Comparison of ENCODE assay signal across 10 cellular contexts in the genomic region with DNA sequence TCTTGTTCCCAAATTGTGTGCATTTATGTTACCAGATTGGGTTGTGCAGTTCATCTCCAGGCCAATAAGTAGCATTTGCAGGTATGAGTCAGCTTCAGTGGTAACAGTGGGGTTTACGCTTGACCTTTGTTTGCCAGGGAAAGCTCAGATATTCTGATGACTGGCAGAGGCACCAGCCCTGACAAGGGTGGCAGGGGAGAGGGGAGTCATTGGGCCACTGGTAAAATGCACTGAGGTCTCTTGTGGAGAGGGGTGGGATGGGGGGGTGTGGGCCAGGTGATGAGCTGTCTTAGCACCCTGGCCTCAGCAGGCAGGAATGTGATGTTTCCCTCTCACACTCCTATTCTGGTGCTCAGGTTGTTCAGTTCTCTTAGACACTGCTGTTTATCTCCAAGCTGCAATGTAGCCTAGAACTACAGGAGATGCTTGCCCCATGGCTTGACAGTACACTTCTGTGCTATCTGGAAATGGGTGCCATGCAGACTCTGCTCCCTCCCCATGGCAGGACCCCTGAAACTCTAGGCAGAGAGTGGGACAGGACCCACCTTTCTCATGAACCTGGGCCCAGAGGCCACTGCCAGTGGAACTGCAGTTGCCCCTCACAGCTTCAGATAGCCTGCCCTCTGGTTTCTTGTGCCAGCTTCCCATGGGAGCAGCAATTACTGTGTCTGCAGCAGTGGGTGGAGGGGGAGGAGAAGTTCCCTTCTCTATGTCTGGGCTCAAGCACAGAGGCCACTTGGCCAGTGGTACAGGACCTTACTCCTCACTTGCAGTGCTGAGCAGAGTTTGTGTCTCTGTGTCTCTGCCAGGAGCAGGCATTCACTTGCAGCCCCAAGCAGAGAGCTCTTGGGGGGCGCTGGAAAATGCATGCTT. TPM values are rescaled to one million over a fixed set of nuclear protein-coding genes. Genes with fewer than 3 reads are reported as not detected.
A peak's percentile ranks its signal among the peaks of the same experiment; 100 is the strongest.
DNase-seq lines count a peak whose midpoint lies in the region; ATAC-seq and TF ChIP-seq lines count a peak whose summit lies in the region.
"Had no signal": no experiment of that assay in that cellular context is flagged by ENCODE, and none has a peak within 500 bp of the region (broad histone marks: within the 10 kb centered on the region; RNA-seq: fewer than 3 reads in every experiment).

No MANE protein-coding gene starts in this region.

- TF ChIP-seq CTCF in psoas muscle (IDR thresholded peaks at IDR 0.05) = no peak
- no peak for TF ChIP-seq CTCF in neural progenitor cell (IDR thresholded peaks at IDR 0.05)

- H3F3A ChIP-seq in neural progenitor cell (ENCODE audit: low read depth) = no peaks in the 10 kb centered on the region

- H3K9me3 ChIP-seq in psoas muscle = peaks cover 10% of the 10 kb centered on the region
- no peaks in the 10 kb centered on the region for H3K9me3 ChIP-seq in neural progenitor cell (ENCODE audit: low read depth)
- H3K9me3 ChIP-seq: body of pancreas had no signal

- no peak overlapping the region for H2AFZ ChIP-seq in neural progenitor cell (replicated peaks)

- H3K4me3 Mint-ChIP-seq in activated naive CD8-positive, alpha-beta T cell treated with anti-CD3 and anti-CD28 coated beads for 36 hours = no peak overlapping the region
- no peak overlapping the region for H3K4me3 Mint-ChIP-seq in neural progenitor cell

- no peak overlapping the region for H3K4me2 ChIP-seq in neural progenitor cell

- H3K9ac ChIP-seq in neural progenitor cell = no peak overlapping the region

- no peak for DNase-seq in activated CD4-positive, CD25-positive, alpha-beta regulatory T cell (lab: John Stamatoyannopoulos, UW)
- peak; percentile 31 for DNase-seq in HPDE6-E6E7 (ENCODE audit: extremely low spot score)
- peak; percentile 38 for DNase-seq in activated naive CD8-positive, alpha-beta T cell treated with anti-CD3 and anti-CD28 coated beads for 36 hours
- DNase-seq in psoas muscle = peak in 1 of 2 donors; percentile 34
- no peak for DNase-seq in neural progenitor cell (ENCODE audit: low spot score)
- no peak for DNase-seq in NCI-H1436 treated with DMSO at 0.1 percent for 48 hours (lab: John Stamatoyannopoulos, UW)
- DNase-seq: body of pancreas, SHP77 treated with DMSO at 0.1 percent for 48 hours had no signal

- peaks cover 66% of the 10 kb centered on the region for H3K4me1 Mint-ChIP-seq in activated naive CD8-positive, alpha-beta T cell treated with anti-CD3 and anti-CD28 coated beads for 36 hours
- no peaks in the 10 kb centered on the region for H3K4me1 Mint-ChIP-seq in neural progenitor cell

- H4K20me1 ChIP-seq in neural progenitor cell (ENCODE audit: low read depth) = no peaks in the 10 kb centered on the region

- H3K4me1 ChIP-seq in psoas muscle (peaks cover 9% of the 10 kb centered on the region), neural progenitor cell (no peaks in the 10 kb centered on the region)
- H3K4me1 ChIP-seq: body of pancreas had no signal

- no peaks in the 10 kb centered on the region for H3K27me3 Mint-ChIP-seq in activated naive CD8-positive, alpha-beta T cell treated with anti-CD3 and anti-CD28 coated beads for 36 hours
- peaks cover 2% of the 10 kb centered on the region for H3K27me3 Mint-ChIP-seq in neural progenitor cell (ENCODE audit: insufficient read depth, low read depth)

- intact Hi-C loops in psoas muscle (cut with DNase I) = no loop called here

- H3K27ac ChIP-seq in psoas muscle (no peak overlapping the region), neural progenitor cell (no peak overlapping the region)
- H3K27ac ChIP-seq: body of pancreas had no signal

- H3K27ac Mint-ChIP-seq in activated naive CD8-positive, alpha-beta T cell treated with anti-CD3 and anti-CD28 coated beads for 36 hours = peak overlapping the region; percentile 58
- H3K27ac Mint-ChIP-seq in neural progenitor cell = no peak overlapping the region

- ATAC-seq in activated CD4-positive, CD25-positive, alpha-beta regulatory T cell treated with anti-CD3 and anti-CD28 coated beads, Interleukin-2, amount 50 U/mL, for 24 hours = peak; percentile 65 to 73
- ATAC-seq in psoas muscle (peak in 3 of 4 donors; percentile 15 to 49 (median 38)), HG02642 (IDR thresholded peaks at IDR 0.05; ENCODE audit: poor library complexity, unreplicated experiment) (no peak)
- ATAC-seq: body of pancreas had no signal

- peaks cover 64% of the 10 kb centered on the region for H3K79me2 ChIP-seq in neural progenitor cell (ENCODE audit: low read depth)

- H3K9me3 Mint-ChIP-seq in activated naive CD8-positive, alpha-beta T cell treated with anti-CD3 and anti-CD28 coated beads for 36 hours = peaks cover 33% of the 10 kb centered on the region
- H3K9me3 Mint-ChIP-seq in neural progenitor cell = peaks cover 35% of the 10 kb centered on the region

- peaks cover 74% of the 10 kb centered on the region for H3K36me3 Mint-ChIP-seq in activated naive CD8-positive, alpha-beta T cell treated with anti-CD3 and anti-CD28 coated beads for 36 hours
- peaks cover 59% of the 10 kb centered on the region for H3K36me3 Mint-ChIP-seq in neural progenitor cell

- 73 to 94% (median 94%) methylated on average over 2 of the region's 2 CpGs for WGBS in psoas muscle, 3 donors

- no peak overlapping the region for H3K4me3 ChIP-seq in psoas muscle
- H3K4me3 ChIP-seq in neural progenitor cell = no peak overlapping the region
- H3K4me3 ChIP-seq: body of pancreas had no signal

- H3K36me3 ChIP-seq in psoas muscle (ENCODE audit: insufficient read depth in 1 of 2, low read depth in 1 of 2) (peaks cover 2 to 18% of the 10 kb centered on the region in 2 donors), neural progenitor cell (peaks cover 4% of the 10 kb centered on the region)

- H3K27me3 ChIP-seq in psoas muscle (ENCODE audit: insufficient read depth in 3 of 3, low read length in 2 of 3) (no peaks in the 10 kb centered on the region), neural progenitor cell (no peaks in the 10 kb centered on the region)
- H3K27me3 ChIP-seq: body of pancreas had no signal

RNA-seq across cellular contexts. Expression of a gene that starts 31.9 kb away (rescaled TPM):
- 100 to 1,000 TPM; 118 to 137 TPM for total RNA-seq in activated naive CD8-positive, alpha-beta T cell treated with anti-CD3 and anti-CD28 coated beads for 36 hours
- total RNA-seq in psoas muscle (10 to 100 TPM; 41.4 to 65.6 (median 50.9) TPM), neural progenitor cell (ENCODE audit: low replicate concordance) (29.6 and 36.0 TPM in 2 replicates)
- 10 to 100 TPM; 27.6 to 49.2 (median 28.9) TPM for polyA plus RNA-seq in psoas muscle

Comparison
In these comparisons a context has a peak if more than half of its experiments do, and no peak if none do; other contexts are left out.
1. DNase-seq: peak in HPDE6-E6E7 (single experiment) and activated naive CD8-positive, alpha-beta T cell treated with anti-CD3 and anti-CD28 coated beads for 36 hours (single experiment); none in activated CD4-positive, CD25-positive, alpha-beta regulatory T cell (0 of 4), neural progenitor cell (single experiment) and NCI-H1436 treated with DMSO at 0.1 percent for 48 hours (single experiment).